Comparison of ENCODE assay signal across 9 cellular contexts in genomic region chr15:39580117-39580629, GRCh38. TPM values are rescaled to one million over a fixed set of nuclear protein-coding genes. Genes with fewer than 3 reads are reported as not detected.
DNase-seq lines count a peak whose midpoint lies in the region; ATAC-seq, FAIRE-seq and TF ChIP-seq lines count a peak whose summit lies in the region.
"Had no signal": no experiment of that assay in that cellular context is flagged by ENCODE, and none has a peak within 500 bp of the region (broad histone marks: within the 10 kb centered on the region; RNA-seq: fewer than 3 reads in every experiment).

No MANE protein-coding gene starts in this region.

- peaks cover 18 to 60% (median 44%) of the 10 kb centered on the region in 3 donors for H3K27me3 Mint-ChIP-seq in CD14-positive monocyte (ENCODE audit: low read depth in 3 of 3)

- CTCF ChIA-PET in OCI-LY7 (lab: Charles Lee; ENCODE audit: unreplicated experiment), result interaction anchor here (0.6 to 0.7 kb wide), 2 partner anchors 49 to 376 kb away, joined by 3 read pairs; no protein-coding TSS in a partner anchor

- no peaks in the 10 kb centered on the region for H3K27me3 ChIP-seq in muscle layer of colon (ENCODE audit: control insufficient read depth in 1 of 2, insufficient read depth in 2 of 2, low read length in 2 of 2)

- no peak overlapping the region for H3K27ac ChIP-seq in OCI-LY7 (ENCODE audit: low read depth, low read length, poor library complexity, severe bottlenecking)
- H3K27ac ChIP-seq in muscle layer of colon (ENCODE audit: low read depth, low read length), result peak overlapping the region; percentile 67

- FAIRE-seq in HTR-8/SVneo (lab: Jason Lieb, UNC), result peak; percentile 20
- FAIRE-seq: TTC549 had no signal

- H3K4me3 ChIP-seq in OCI-LY7 (ENCODE audit: low read depth, low read length, poor library complexity, severe bottlenecking) (no peak overlapping the region), muscle layer of colon (ENCODE audit: low read depth in 1 of 2, low read length in 2 of 2) (peak overlapping the region; percentile 63 to 66)

- H3K4me1 ChIP-seq in OCI-LY7 (ENCODE audit: insufficient read depth, low read length, poor library complexity, severe bottlenecking) (no peaks in the 10 kb centered on the region), muscle layer of colon (ENCODE audit: insufficient read depth, low read length) (peaks cover 39% of the 10 kb centered on the region)

- peak overlapping the region; percentile 98 for H3K4me3 Mint-ChIP-seq in CD14-positive monocyte

- peak; percentile 99 for TF ChIP-seq CTCF in CD14-positive monocyte (IDR thresholded peaks at IDR 0.05)
- peak; percentile 92 for TF ChIP-seq CTCF in OCI-LY7 (conservative IDR thresholded peaks at IDR 0.05; ENCODE audit: low read length)

- BruUV-seq in OCI-LY7 (replicated peaks; lab: Mats Ljungman, UMichigan), result no TSS peak

- intact Hi-C loops in CD14-positive monocyte (cut with micrococcal nuclease) (loop anchor here (2.0 to 10.0 kb wide), 7 partner anchors 175 to 453 kb away; no protein-coding TSS in a partner anchor), OCI-LY7 (cut with micrococcal nuclease; ENCODE audit: unreplicated experiment) (loop anchor here (5.0 kb wide), 1 partner anchor 763 kb away; no protein-coding TSS in a partner anchor)

- peaks cover 42% of the 10 kb centered on the region for H3K4me1 Mint-ChIP-seq in CD14-positive monocyte

- ATAC-seq in GM19467 (IDR thresholded peaks at IDR 0.05; ENCODE audit: unreplicated experiment), result peak; percentile 76

- TF ChIP-seq POLR2A in erythroblast (IDR thresholded peaks at IDR 0.05; ENCODE audit: low read length), result no peak

- POLR2A ChIA-PET in OCI-LY7 (lab: Charles Lee), result no interaction called here

- no peaks in the 10 kb centered on the region for H3K9me3 ChIP-seq in OCI-LY7 (ENCODE audit: low read length)
- H3K9me3 ChIP-seq in muscle layer of colon (ENCODE audit: low read length), result no peaks in the 10 kb centered on the region

- H3K4me2 ChIP-seq in OCI-LY7 (ENCODE audit: low read length), result no peak overlapping the region

- H4K20me1 ChIP-seq in OCI-LY7 (ENCODE audit: insufficient read depth, low read length), result no peaks in the 10 kb centered on the region

- H3K9me3 Mint-ChIP-seq in CD14-positive monocyte, result peaks cover 0 to 5% (median 2%) of the 10 kb centered on the region in 7 donors

- peak overlapping the region in 6 of 7 donors; percentile 60 to 92 (median 86) for H3K27ac Mint-ChIP-seq in CD14-positive monocyte

- no peaks in the 10 kb centered on the region for H3K9me2 ChIP-seq in OCI-LY7 (ENCODE audit: insufficient read depth, low read length)

- H3K79me2 ChIP-seq in OCI-LY7 (ENCODE audit: insufficient read depth, low read depth, low read length), result no peaks in the 10 kb centered on the region

- peak overlapping the region; percentile 25 for H3K9ac ChIP-seq in muscle layer of colon (ENCODE audit: low read length)

- DNase-seq in CD14-positive monocyte (ENCODE audit: low spot score) (peak; percentile 89), HTR-8/SVneo (ENCODE audit: insufficient read length, low spot score) (peak; percentile 58), OCI-LY7 (ENCODE audit: low spot score) (peak; percentile 66), erythroblast (lab: John Stamatoyannopoulos, UW) (peak; percentile 79 to 85)
- DNase-seq in activated T-cell treated with anti-CD3 and anti-CD28 coated beads, Interleukin-2, amount 50 U/mL, for 1 hour, result peak; percentile 85
- DNase-seq in stimulated activated CD8-positive, alpha-beta memory T cell treated with anti-CD3 and anti-CD28 coated beads, Interleukin-4, amount 100 ng/mL, for 24 hours (ENCODE audit: low read depth), result peak; percentile 82

- peaks cover 42 to 45% of the 10 kb centered on the region in 2 donors for H3K36me3 Mint-ChIP-seq in CD14-positive monocyte

- H3K36me3 ChIP-seq in OCI-LY7 (ENCODE audit: insufficient read depth, low read length), result no peaks in the 10 kb centered on the region
- H3K36me3 ChIP-seq in muscle layer of colon (ENCODE audit: insufficient read depth, low read length), result peaks cover 30% of the 10 kb centered on the region

- H2AFZ ChIP-seq in OCI-LY7 (ENCODE audit: low read length), result no peak overlapping the region

RNA-seq across cellular contexts. Expression of gene THBS1, which starts 0.7 kb away (rescaled TPM):
- polyA plus RNA-seq in CD14-positive monocyte, result 10 to 100 TPM in 1 of 2 donors, under 1 TPM in 1; 0.52 to 55.4 TPM
- not detected in 2 replicates for total RNA-seq in OCI-LY7 (2014; rRNA removed; shearing (Covaris generic))
- total RNA-seq in OCI-LY7 (2022), result 0.51 and 1.3 TPM in 2 replicates
